Comparison of ENCODE assay signal across 8 cellular contexts in the genomic region with DNA sequence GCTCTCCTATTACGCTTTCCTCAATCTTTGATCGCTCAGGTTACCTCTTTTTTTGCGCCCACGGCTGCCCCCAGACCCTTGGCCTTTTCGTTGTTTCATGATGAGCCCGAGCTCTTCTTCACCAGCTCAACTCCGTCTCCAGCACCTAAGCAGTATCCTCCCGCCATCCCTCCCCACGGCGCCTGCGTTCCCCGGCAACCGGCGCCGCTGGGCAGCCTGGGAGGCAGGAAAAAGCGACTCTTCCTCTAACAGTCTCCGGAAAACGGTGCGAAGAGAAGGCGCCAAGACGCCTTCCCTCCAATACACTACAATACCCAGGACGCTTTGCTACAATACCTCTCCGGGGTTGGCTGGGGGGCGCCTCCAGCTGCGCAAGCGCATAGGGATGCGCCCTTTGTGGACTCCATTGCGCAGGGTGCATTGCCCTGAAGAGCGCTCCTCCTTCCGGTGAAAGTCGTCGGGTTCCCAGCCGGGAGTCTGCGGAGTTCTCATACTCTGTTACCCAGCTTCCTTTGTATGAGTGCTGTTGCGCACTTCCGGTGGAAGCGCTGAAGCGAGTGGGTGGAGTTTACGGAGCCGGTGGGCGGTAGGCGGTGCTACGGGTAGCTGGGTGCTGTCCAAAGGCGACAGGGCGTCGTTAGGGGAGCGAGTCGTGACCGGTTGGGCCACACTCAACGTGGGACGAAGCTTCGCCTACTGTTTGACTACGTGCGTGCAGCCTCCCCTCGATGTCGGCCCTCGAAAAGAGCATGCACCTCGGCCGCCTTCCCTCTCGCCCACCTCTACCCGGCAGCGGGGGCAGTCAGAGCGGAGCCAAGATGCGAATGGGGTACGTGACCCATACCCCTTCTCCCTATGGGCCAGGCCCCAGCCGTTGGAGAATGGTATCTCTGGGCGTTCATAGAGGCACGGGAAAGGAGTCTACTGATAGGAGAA. TPM values are rescaled to one million over a fixed set of nuclear protein-coding genes. Genes with fewer than 3 reads are reported as not detected.
DNase-seq lines count a peak whose midpoint lies in the region; ATAC-seq lines count a peak whose summit lies in the region.

A gene with protein sequence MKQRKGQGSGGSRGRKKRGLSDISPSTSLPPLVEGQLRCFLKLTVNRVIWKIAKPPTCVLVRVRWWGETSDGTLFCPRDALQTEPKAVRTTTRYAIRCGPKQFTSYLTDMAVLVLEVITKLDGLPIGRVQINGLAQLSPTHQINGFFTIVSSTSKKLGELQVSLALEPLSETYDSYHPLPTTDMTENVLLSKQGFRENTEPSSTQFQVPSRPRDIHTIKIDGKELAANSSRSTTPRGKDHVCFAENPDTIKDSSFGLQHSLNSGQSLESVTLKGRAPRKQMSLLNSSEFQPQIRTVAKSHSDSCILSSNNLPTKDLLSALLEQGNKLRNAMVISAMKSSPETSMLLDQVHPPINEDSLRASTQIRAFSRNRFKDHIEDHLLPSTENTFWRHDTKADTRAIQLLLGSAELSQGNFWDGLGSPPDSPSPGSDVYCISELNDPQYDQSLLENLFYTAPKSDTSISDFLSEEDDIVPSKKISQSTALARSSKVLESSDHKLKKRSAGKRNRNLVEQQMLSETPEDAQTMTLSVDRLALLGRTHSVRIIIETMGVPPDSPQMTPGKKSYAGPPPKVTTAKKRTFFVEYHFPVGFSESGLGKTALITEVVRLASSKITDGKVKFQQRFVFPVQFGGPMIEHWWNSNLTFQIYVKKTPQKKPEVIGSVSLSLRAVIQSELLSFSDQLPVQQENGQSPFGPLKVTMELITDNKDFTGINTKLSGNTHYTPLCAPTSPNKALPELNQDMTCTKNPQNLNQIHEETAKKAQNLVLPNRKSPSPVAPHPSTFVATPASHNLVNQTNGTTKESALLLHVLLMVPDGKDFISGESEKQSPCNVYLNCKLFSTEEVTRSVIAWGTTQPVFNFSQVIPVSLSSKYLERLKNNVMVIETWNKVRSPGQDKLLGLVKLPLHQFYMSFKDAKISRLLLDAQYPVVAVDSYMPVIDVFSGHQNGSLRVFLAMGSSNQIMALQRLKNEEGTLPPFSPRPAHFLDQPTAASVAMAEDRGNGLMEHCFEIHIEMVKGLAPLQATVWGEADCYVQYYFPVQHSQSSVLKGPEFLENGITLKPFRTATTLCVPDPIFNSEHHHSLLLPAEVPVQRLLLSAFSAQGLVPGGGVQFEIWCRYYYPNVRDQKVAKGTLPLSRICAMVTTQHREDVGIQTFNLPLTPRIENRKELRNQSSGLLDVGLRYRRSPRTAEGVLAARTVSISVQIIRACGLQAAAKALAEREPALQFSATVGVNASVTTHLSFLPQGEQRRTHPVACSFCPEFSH (N-terminal part only) (minus strand): TSS at position 309 of the 936 bp plus-strand sequence. CDS start 210 bp downstream, at position 99.
A gene with protein sequence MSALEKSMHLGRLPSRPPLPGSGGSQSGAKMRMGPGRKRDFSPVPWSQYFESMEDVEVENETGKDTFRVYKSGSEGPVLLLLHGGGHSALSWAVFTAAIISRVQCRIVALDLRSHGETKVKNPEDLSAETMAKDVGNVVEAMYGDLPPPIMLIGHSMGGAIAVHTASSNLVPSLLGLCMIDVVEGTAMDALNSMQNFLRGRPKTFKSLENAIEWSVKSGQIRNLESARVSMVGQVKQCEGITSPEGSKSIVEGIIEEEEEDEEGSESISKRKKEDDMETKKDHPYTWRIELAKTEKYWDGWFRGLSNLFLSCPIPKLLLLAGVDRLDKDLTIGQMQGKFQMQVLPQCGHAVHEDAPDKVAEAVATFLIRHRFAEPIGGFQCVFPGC (plus strand): TSS at position 596 of the 936 bp plus-strand sequence. CDS start 133 bp downstream, at position 729.

- intact Hi-C loops in activated CD4-positive, alpha-beta T cell treated with anti-CD3 and anti-CD28 coated beads for 36 hours (cut with DNase I, micrococcal nuclease), result loop anchor here (1.0 to 5.0 kb wide), 16 partner anchors 188 to 1739 kb away; a partner anchor contains a TSS

- H3K9me3 Mint-ChIP-seq in activated CD4-positive, alpha-beta T cell treated with anti-CD3 and anti-CD28 coated beads for 36 hours (ENCODE audit: low read depth), result no peaks in the 10 kb centered on the region

- H3K4me1 ChIP-seq in BLaER1, result peaks cover 45% of the 10 kb centered on the region

- no peak within 1 kb of the TSS for H3K27ac Mint-ChIP-seq in activated CD4-positive, alpha-beta T cell treated with anti-CD3 and anti-CD28 coated beads for 36 hours

- peak; percentile 77 for DNase-seq in GM19240 (ENCODE audit: insufficient read length, low spot score)
- DNase-seq in NCI-H524 (lab: John Stamatoyannopoulos, UW), result peak; percentile 98 to 99
- DNase-seq in activated CD4-positive, alpha-beta T cell treated with anti-CD3 and anti-CD28 coated beads for 36 hours, result peak; percentile 98
- DNase-seq in kidney glomerular epithelial cell (lab: John Stamatoyannopoulos, UW), result peak; percentile 99
- DNase-seq in stimulated activated CD4-positive, alpha-beta T cell treated with anti-CD3 and anti-CD28 coated beads, Interleukin-1b, Interleukin-23, amount 100 ng/mL, for 1 hour (ENCODE audit: low read depth in 2 of 2), result peak; percentile 91 to 92

- CTCF ChIA-PET in activated CD4-positive, alpha-beta T cell treated with anti-CD3 and anti-CD28 coated beads for 36 hours (lab: Charles Lee), result interaction anchor here (0.8 to 2.1 kb wide), 7 partner anchors 9 to 322 kb away, joined by 3 to 10 read pairs (median 3); no protein-coding TSS in a partner anchor

- peaks cover 16% of the 10 kb centered on the region for H3K4me1 Mint-ChIP-seq in activated CD4-positive, alpha-beta T cell treated with anti-CD3 and anti-CD28 coated beads for 36 hours

- H3K9ac ChIP-seq in BLaER1, result peak within 1 kb of the TSS; percentile 83

- H3K27me3 Mint-ChIP-seq in activated CD4-positive, alpha-beta T cell treated with anti-CD3 and anti-CD28 coated beads for 36 hours, result no peaks in the 10 kb centered on the region

- H4K20me1 ChIP-seq in BLaER1, result peaks cover 14% of the 10 kb centered on the region; the same call in 1 of the 2 replicates

- H3K4me2 ChIP-seq in BLaER1, result peak within 1 kb of the TSS; percentile 91

- POLR2A ChIA-PET in activated CD4-positive, alpha-beta T cell treated with anti-CD3 and anti-CD28 coated beads for 36 hours (lab: Charles Lee), result interaction anchor here (0.6 to 1.8 kb wide), 13 partner anchors 13 to 650 kb away, joined by 3 to 8 read pairs (median 3); a partner anchor contains a TSS

- H3K27ac ChIP-seq in BLaER1 (peak within 1 kb of the TSS; percentile 78), cingulate gyrus (ENCODE audit: low read depth, low read length) (peak within 1 kb of the TSS; percentile 87)

- peaks cover 37% of the 10 kb centered on the region for H3K36me3 ChIP-seq in BLaER1

- H3K36me3 Mint-ChIP-seq in activated CD4-positive, alpha-beta T cell treated with anti-CD3 and anti-CD28 coated beads for 36 hours (ENCODE audit: low read depth), result peaks cover 25% of the 10 kb centered on the region

- no peaks in the 10 kb centered on the region for H3K27me3 ChIP-seq in BLaER1

- H3K9me3 ChIP-seq in BLaER1, result no peaks in the 10 kb centered on the region

- H3K4me3 Mint-ChIP-seq in activated CD4-positive, alpha-beta T cell treated with anti-CD3 and anti-CD28 coated beads for 36 hours, result no peak within 1 kb of the TSS

- peak within 1 kb of the TSS; percentile 81 for H3K4me3 ChIP-seq in BLaER1

- peak; percentile 89 for ATAC-seq in HG03457 (IDR thresholded peaks at IDR 0.05; ENCODE audit: unreplicated experiment)
- peak; percentile 96 for ATAC-seq in activated CD4-positive, alpha-beta T cell treated with anti-CD3 and anti-CD28 coated beads for 36 hours

RNA-seq across cellular contexts. Expression of the first gene that starts in this region (rescaled TPM):
- 10 to 100 TPM; 23.9 to 28.0 TPM for total RNA-seq in activated CD4-positive, alpha-beta T cell treated with anti-CD3 and anti-CD28 coated beads for 36 hours

RNA-seq across cellular contexts. Expression of the second gene that starts in this region (rescaled TPM):
- 10 to 100 TPM; 54.2 to 61.5 TPM for total RNA-seq in activated CD4-positive, alpha-beta T cell treated with anti-CD3 and anti-CD28 coated beads for 36 hours

Comparison
In these comparisons a context has a peak if more than half of its experiments do, and no peak if none do; other contexts are left out.
1. Peak in every context shown above with its lines: DNase-seq, ATAC-seq, H3K4me3 ChIP-seq and H3K27ac ChIP-seq.